2 cellular contexts compared by ENCODE assay signal in the genomic region with DNA sequence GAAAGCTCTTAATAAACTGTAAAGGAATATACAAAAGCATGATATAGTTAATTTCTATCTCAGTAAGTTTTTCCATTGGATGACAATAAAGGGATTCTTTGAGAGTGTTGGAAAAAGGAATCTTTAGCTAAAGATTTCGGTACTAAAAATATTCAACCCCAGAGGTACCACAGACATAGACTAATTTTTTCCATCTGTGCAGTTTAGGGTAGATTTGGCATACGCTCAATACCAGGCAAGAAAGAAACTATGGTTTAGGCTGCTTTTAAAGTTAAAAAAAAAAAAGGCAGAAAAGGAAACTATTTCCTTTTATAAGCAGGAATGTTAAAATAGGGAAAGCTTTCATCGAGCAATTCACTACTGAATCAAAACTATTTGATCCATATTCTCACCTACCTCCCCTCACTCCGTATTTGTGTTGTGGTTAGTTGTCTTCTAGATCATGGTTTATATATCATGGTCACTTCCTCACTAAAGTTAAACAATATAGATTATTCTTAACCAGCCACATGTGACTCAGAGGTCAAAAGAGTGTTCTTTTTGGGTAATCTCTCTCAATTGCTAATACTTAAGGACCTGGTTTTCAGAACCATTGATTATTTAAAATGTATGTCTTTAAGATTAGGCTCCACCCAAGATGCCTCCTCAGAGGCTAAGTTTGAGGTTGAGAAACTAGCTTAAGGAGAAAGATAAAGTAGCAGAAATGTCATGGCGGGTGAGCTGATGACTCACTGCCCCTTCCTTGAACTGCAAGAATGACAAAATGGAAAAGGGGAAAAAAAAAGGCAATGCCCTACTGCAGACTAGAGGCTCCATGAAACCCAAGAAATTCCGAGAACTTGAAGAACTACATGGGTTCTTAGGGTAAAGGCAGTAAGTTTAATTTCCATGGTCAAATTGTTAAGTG. TPM values are rescaled to one million over a fixed set of nuclear protein-coding genes. Genes with fewer than 3 reads are reported as not detected.
"Had no signal": no experiment of that assay in that cellular context is flagged by ENCODE, and none has a peak within 500 bp of the region (broad histone marks: within the 10 kb centered on the region; RNA-seq: fewer than 3 reads in every experiment).

No MANE protein-coding gene starts in this region.

RNA-seq across cellular contexts. Expression of gene FAM72C, which starts 20.0 kb away (rescaled TPM):
- total RNA-seq: bronchial epithelial cell, Right ventricle myocardium superior had no signal
